ENCODE assay signal across 36 cellular contexts in the genomic region with DNA sequence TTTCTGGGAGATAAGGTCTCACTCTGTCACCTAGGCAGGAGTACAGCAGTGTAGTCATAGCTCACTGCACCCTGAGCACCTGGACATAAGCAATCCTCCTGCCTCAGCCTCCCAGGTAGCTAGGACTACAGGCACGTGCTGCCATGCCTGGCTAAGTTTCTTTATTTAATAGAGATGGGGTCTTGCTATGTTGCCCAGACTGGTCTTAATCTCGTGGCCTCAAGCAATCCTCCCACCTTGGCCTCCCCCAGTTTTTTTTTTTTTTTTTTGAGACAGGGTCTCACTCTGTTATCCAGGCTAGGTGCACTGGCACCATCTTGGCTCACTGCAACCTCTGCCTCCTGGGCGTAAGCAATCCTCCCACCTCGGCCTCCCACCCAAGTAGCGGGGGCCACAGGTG.
"Had no signal": no experiment of that assay in that cellular context is flagged by ENCODE, and none has a peak within 500 bp of the region (broad histone marks: within the 10 kb centered on the region; RNA-seq: fewer than 3 reads in every experiment).

No MANE protein-coding gene starts in this region.

- H3K27me3 ChIP-seq: ascending aorta, cardiac muscle cell had no signal

- H3K4me3 Mint-ChIP-seq: activated CD4-positive, alpha-beta memory T cell treated with anti-CD3 and anti-CD28 coated beads, Interleukin-2, amount 10 ng/mL, durations not matched to agents 7 days and 5 days; activated CD4-positive, alpha-beta T cell treated with anti-CD3 and anti-CD28 coated beads for 36 hours; activated CD4-positive, alpha-beta T cell treated with anti-CD3 and anti-CD28 coated beads, Interleukin-2, amount 10 ng/mL, durations not matched to agents 7 days and 5 days; activated CD8-positive, alpha-beta memory T cell treated with anti-CD3 and anti-CD28 coated beads, Interleukin-2, amount 10 ng/mL, durations not matched to agents 7 days and 5 days; activated CD8-positive, alpha-beta T cell treated with anti-CD3 and anti-CD28 coated beads, Interleukin-2, amount 10 ng/mL, durations not matched to agents 7 days and 5 days; activated naive CD4-positive, alpha-beta T cell treated with anti-CD3 and anti-CD28 coated beads, Interleukin-2, amount 10 ng/mL, durations not matched to agents 7 days and 5 days; activated naive CD4-positive, alpha-beta T cell treated with anti-CD3 and anti-CD28 coated beads, Interleukin-2, amount 50 U/mL, for 24 hours; activated naive CD8-positive, alpha-beta T cell; activated naive CD8-positive, alpha-beta T cell treated with anti-CD3 and anti-CD28 coated beads, Interleukin-2, amount 10 ng/mL, durations not matched to agents 7 days and 5 days; activated naive CD8-positive, alpha-beta T cell treated with anti-CD3 and anti-CD28 coated beads, Interleukin-2, amount 50 U/mL, for 24 hours; activated T-cell treated with anti-CD3 and anti-CD28 coated beads, Interleukin-2, amount 50 U/mL, for 24 hours; brain; central memory CD8-positive, alpha-beta T cell; T-helper 1 cell treated with Interleukin-12 subunit alpha and Interleukin-12 subunit beta and Interleukin-4 antibody, amounts not matched to agents 30 μg/mL and 1 μg/mL, for 36 hours; T-helper 2 cell treated with Interferon-gamma antibody and Interleukin-4, amounts not matched to agents 5 μg/mL and 100 μg/mL, for 36 hours had no signal

- H3K27ac ChIP-seq: ascending aorta, cardiac muscle cell, VCaP had no signal

- H3K4me3 ChIP-seq: ascending aorta, cardiac muscle cell had no signal

- H3K4me1 Mint-ChIP-seq: activated CD4-positive, alpha-beta memory T cell treated with anti-CD3 and anti-CD28 coated beads, Interleukin-2, amount 10 ng/mL, durations not matched to agents 7 days and 5 days; activated CD4-positive, alpha-beta T cell treated with anti-CD3 and anti-CD28 coated beads for 36 hours; activated CD4-positive, alpha-beta T cell treated with anti-CD3 and anti-CD28 coated beads, Interleukin-2, amount 10 ng/mL, durations not matched to agents 7 days and 5 days; activated CD8-positive, alpha-beta memory T cell treated with anti-CD3 and anti-CD28 coated beads, Interleukin-2, amount 10 ng/mL, durations not matched to agents 7 days and 5 days; activated naive CD4-positive, alpha-beta T cell treated with anti-CD3 and anti-CD28 coated beads, Interleukin-2, amount 10 ng/mL, durations not matched to agents 7 days and 5 days; activated naive CD4-positive, alpha-beta T cell treated with anti-CD3 and anti-CD28 coated beads, Interleukin-2, amount 50 U/mL, for 24 hours; activated naive CD8-positive, alpha-beta T cell treated with anti-CD3 and anti-CD28 coated beads, Interleukin-2, amount 50 U/mL, for 24 hours; brain; central memory CD8-positive, alpha-beta T cell had no signal

- H3K27ac Mint-ChIP-seq: activated CD4-positive, alpha-beta memory T cell treated with anti-CD3 and anti-CD28 coated beads, Interleukin-2, amount 10 ng/mL, durations not matched to agents 7 days and 5 days; activated CD4-positive, alpha-beta T cell treated with anti-CD3 and anti-CD28 coated beads for 36 hours; activated CD4-positive, alpha-beta T cell treated with anti-CD3 and anti-CD28 coated beads, Interleukin-2, amount 10 ng/mL, durations not matched to agents 7 days and 5 days; activated CD8-positive, alpha-beta memory T cell treated with anti-CD3 and anti-CD28 coated beads, Interleukin-2, amount 10 ng/mL, durations not matched to agents 7 days and 5 days; activated CD8-positive, alpha-beta T cell treated with anti-CD3 and anti-CD28 coated beads, Interleukin-2, amount 10 ng/mL, durations not matched to agents 7 days and 5 days; activated naive CD4-positive, alpha-beta T cell treated with anti-CD3 and anti-CD28 coated beads, Interleukin-2, amount 10 ng/mL, durations not matched to agents 7 days and 5 days; activated naive CD4-positive, alpha-beta T cell treated with anti-CD3 and anti-CD28 coated beads, Interleukin-2, amount 50 U/mL, for 24 hours; activated naive CD8-positive, alpha-beta T cell; activated naive CD8-positive, alpha-beta T cell treated with anti-CD3 and anti-CD28 coated beads, Interleukin-2, amount 10 ng/mL, durations not matched to agents 7 days and 5 days; activated naive CD8-positive, alpha-beta T cell treated with anti-CD3 and anti-CD28 coated beads, Interleukin-2, amount 50 U/mL, for 24 hours; activated T-cell treated with anti-CD3 and anti-CD28 coated beads, Interleukin-2, amount 50 U/mL, for 24 hours; activated T-helper 2 cell treated with anti-CD3 and anti-CD28 coated beads, Interferon-gamma antibody, Interleukin-2, Interleukin-4, amounts not matched to agents 10 μg/mL and 5 μg/mL and 100 μg/mL, durations not matched to agents 14 hours and 24 hours and 36 hours; brain; T-helper 1 cell treated with Interleukin-12 subunit alpha and Interleukin-12 subunit beta and Interleukin-4 antibody, amounts not matched to agents 30 μg/mL and 1 μg/mL, for 36 hours; T-helper 2 cell treated with Interferon-gamma antibody and Interleukin-4, amounts not matched to agents 5 μg/mL and 100 μg/mL, for 36 hours had no signal

- H3K36me3 Mint-ChIP-seq: activated naive CD4-positive, alpha-beta T cell treated with anti-CD3 and anti-CD28 coated beads, Interleukin-2, amount 50 U/mL, for 24 hours; activated naive CD8-positive, alpha-beta T cell had no signal

- DNase-seq: activated CD4-positive, alpha-beta memory T cell treated with anti-CD3 and anti-CD28 coated beads, Interleukin-2, amount 10 ng/mL, durations not matched to agents 7 days and 5 days; activated CD4-positive, alpha-beta T cell treated with anti-CD3 and anti-CD28 coated beads for 1 hour; activated CD4-positive, alpha-beta T cell treated with anti-CD3 and anti-CD28 coated beads for 36 hours; activated CD4-positive, alpha-beta T cell treated with anti-CD3 and anti-CD28 coated beads for 48 hours; activated CD4-positive, alpha-beta T cell treated with anti-CD3 and anti-CD28 coated beads, Interleukin-2, amount 10 ng/mL, durations not matched to agents 7 days and 5 days; activated CD4-positive, alpha-beta T cell treated with anti-CD3 and anti-CD28 coated beads, Interleukin-2, amount 50 U/mL, for 48 hours; activated CD4-positive, CD25-positive, alpha-beta regulatory T cell; activated CD8-positive, alpha-beta memory T cell treated with anti-CD3 and anti-CD28 coated beads for 24 hours; activated CD8-positive, alpha-beta memory T cell treated with anti-CD3 and anti-CD28 coated beads, Interleukin-2, amount 10 ng/mL, durations not matched to agents 7 days and 5 days; activated CD8-positive, alpha-beta memory T cell treated with anti-CD3 and anti-CD28 coated beads, Interleukin-2, amount 50 U/mL, for 48 hours; activated CD8-positive, alpha-beta T cell treated with anti-CD3 and anti-CD28 coated beads, Interleukin-2, amount 10 ng/mL, durations not matched to agents 7 days and 5 days; activated gamma-delta T cell; activated naive CD4-positive, alpha-beta T cell treated with anti-CD3 and anti-CD28 coated beads, Interleukin-2, amount 10 ng/mL, durations not matched to agents 7 days and 5 days; activated naive CD4-positive, alpha-beta T cell treated with Interleukin-2 at 50 U/mL for 16 hours; activated naive CD8-positive, alpha-beta T cell treated with anti-CD3 and anti-CD28 coated beads, Interleukin-2, amount 10 ng/mL, durations not matched to agents 7 days and 5 days; activated naive CD8-positive, alpha-beta T cell treated with anti-CD3 and anti-CD28 coated beads, Interleukin-2, amount 50 U/mL, for 24 hours; activated T-cell treated with anti-CD3 and anti-CD28 coated beads, Interleukin-2, amount 50 U/mL, for 24 hours; activated T-cell treated with anti-CD3 and anti-CD28 coated beads, Interleukin-2, amount 50 U/mL, for 48 hours; amygdala; anterior cingulate cortex; caudate nucleus; cerebellar nuclear complex; T-helper 1 cell; T-helper 2 cell; T-helper 9 cell had no signal

- ATAC-seq: activated CD4-positive, alpha-beta T cell treated with anti-CD3 and anti-CD28 coated beads for 36 hours; activated CD4-positive, CD25-positive, alpha-beta regulatory T cell treated with anti-CD3 and anti-CD28 coated beads, Interleukin-2, amount 50 U/mL, for 24 hours; activated CD8-positive, alpha-beta memory T cell treated with anti-CD3 and anti-CD28 coated beads, Interleukin-2, amount 10 ng/mL, durations not matched to agents 7 days and 5 days; activated CD8-positive, alpha-beta T cell treated with anti-CD3 and anti-CD28 coated beads, Interleukin-2, amount 10 ng/mL, durations not matched to agents 7 days and 5 days; activated naive CD8-positive, alpha-beta T cell treated with anti-CD3 and anti-CD28 coated beads, Interleukin-2, amount 50 U/mL, for 24 hours had no signal

- H3K27me3 Mint-ChIP-seq: activated CD4-positive, alpha-beta memory T cell treated with anti-CD3 and anti-CD28 coated beads, Interleukin-2, amount 10 ng/mL, durations not matched to agents 7 days and 5 days; activated CD4-positive, alpha-beta T cell treated with anti-CD3 and anti-CD28 coated beads for 36 hours; activated CD4-positive, alpha-beta T cell treated with anti-CD3 and anti-CD28 coated beads, Interleukin-2, amount 10 ng/mL, durations not matched to agents 7 days and 5 days; activated CD8-positive, alpha-beta memory T cell treated with anti-CD3 and anti-CD28 coated beads, Interleukin-2, amount 10 ng/mL, durations not matched to agents 7 days and 5 days; activated naive CD4-positive, alpha-beta T cell treated with anti-CD3 and anti-CD28 coated beads, Interleukin-2, amount 10 ng/mL, durations not matched to agents 7 days and 5 days; activated naive CD4-positive, alpha-beta T cell treated with anti-CD3 and anti-CD28 coated beads, Interleukin-2, amount 50 U/mL, for 24 hours; activated naive CD8-positive, alpha-beta T cell; activated naive CD8-positive, alpha-beta T cell treated with anti-CD3 and anti-CD28 coated beads, Interleukin-2, amount 10 ng/mL, durations not matched to agents 7 days and 5 days; activated naive CD8-positive, alpha-beta T cell treated with anti-CD3 and anti-CD28 coated beads, Interleukin-2, amount 50 U/mL, for 24 hours; activated T-cell treated with anti-CD3 and anti-CD28 coated beads, Interleukin-2, amount 50 U/mL, for 24 hours; brain; central memory CD8-positive, alpha-beta T cell had no signal

- H3K9me3 Mint-ChIP-seq: activated CD4-positive, alpha-beta memory T cell treated with anti-CD3 and anti-CD28 coated beads, Interleukin-2, amount 10 ng/mL, durations not matched to agents 7 days and 5 days; activated CD4-positive, alpha-beta T cell treated with anti-CD3 and anti-CD28 coated beads, Interleukin-2, amount 10 ng/mL, durations not matched to agents 7 days and 5 days; activated naive CD4-positive, alpha-beta T cell treated with anti-CD3 and anti-CD28 coated beads, Interleukin-2, amount 10 ng/mL, durations not matched to agents 7 days and 5 days; activated naive CD4-positive, alpha-beta T cell treated with anti-CD3 and anti-CD28 coated beads, Interleukin-2, amount 50 U/mL, for 24 hours; activated naive CD8-positive, alpha-beta T cell treated with anti-CD3 and anti-CD28 coated beads, Interleukin-2, amount 10 ng/mL, durations not matched to agents 7 days and 5 days; activated naive CD8-positive, alpha-beta T cell treated with anti-CD3 and anti-CD28 coated beads, Interleukin-2, amount 50 U/mL, for 24 hours; activated T-cell treated with anti-CD3 and anti-CD28 coated beads, Interleukin-2, amount 50 U/mL, for 24 hours; activated T-helper 2 cell treated with anti-CD3 and anti-CD28 coated beads, Interferon-gamma antibody, Interleukin-2, Interleukin-4, amounts not matched to agents 10 μg/mL and 5 μg/mL and 100 μg/mL, durations not matched to agents 14 hours and 24 hours and 36 hours; brain; central memory CD8-positive, alpha-beta T cell; T-helper 1 cell treated with Interleukin-12 subunit alpha and Interleukin-12 subunit beta and Interleukin-4 antibody, amounts not matched to agents 30 μg/mL and 1 μg/mL, for 36 hours; T-helper 2 cell treated with Interferon-gamma antibody and Interleukin-4, amounts not matched to agents 5 μg/mL and 100 μg/mL, for 36 hours had no signal

- H3K9me3 ChIP-seq: ascending aorta had no signal

- H3K4me1 ChIP-seq: ascending aorta had no signal
